Comparison of ENCODE assay signal across 20 cellular contexts in the genomic region with DNA sequence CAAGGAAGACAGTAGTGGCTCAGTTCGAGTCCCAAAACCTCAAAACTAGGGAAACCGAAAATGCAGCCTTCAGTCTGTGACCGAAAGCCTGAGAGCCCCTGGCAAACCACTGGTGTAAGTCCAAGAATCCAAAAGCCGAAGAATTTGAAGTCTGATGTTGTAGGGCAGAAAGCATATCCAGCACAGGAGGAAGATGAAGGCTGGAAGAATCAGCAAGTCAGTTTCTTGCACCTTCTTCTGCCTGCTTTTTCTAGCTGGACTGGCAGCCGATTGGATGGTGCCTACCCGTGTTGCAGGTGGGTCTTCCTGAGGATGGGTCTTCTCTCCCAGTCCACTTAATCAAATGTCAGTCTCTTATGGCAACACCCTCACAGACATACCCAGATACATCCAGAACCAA.
DNase-seq lines count a peak whose midpoint lies in the region; ATAC-seq and TF ChIP-seq lines count a peak whose summit lies in the region.
"Had no signal": no experiment of that assay in that cellular context is flagged by ENCODE, and none has a peak within 500 bp of the region (broad histone marks: within the 10 kb centered on the region; RNA-seq: fewer than 3 reads in every experiment).

No MANE protein-coding gene starts in this region.

- intact Hi-C loops in vagina (cut with DNase I): loop anchor here (10.0 kb wide), 1 partner anchor 161 kb away; no protein-coding TSS in a partner anchor

- H3K27ac Mint-ChIP-seq in H9 (no peak overlapping the region), endodermal cell (no peak overlapping the region)
- H3K27ac Mint-ChIP-seq: CD14-positive monocyte; CD4-positive, alpha-beta memory T cell; CD8-positive, alpha-beta memory T cell had no signal

- no peak overlapping the region for H3K18ac ChIP-seq in H9 (ENCODE audit: insufficient read length, low read depth, low read length)

- H4K91ac ChIP-seq in H9 (ENCODE audit: insufficient read length, low read depth, low read length): no peak overlapping the region

- no peaks in the 10 kb centered on the region for H3K27me3 ChIP-seq in H9 (ENCODE audit: insufficient read depth, low read length)
- H3K27me3 ChIP-seq in endodermal cell (ENCODE audit: control insufficient read depth, insufficient read depth, low read length, poor library complexity, severe bottlenecking): no peaks in the 10 kb centered on the region
- no peaks in the 10 kb centered on the region for H3K27me3 ChIP-seq in lung (ENCODE audit: control insufficient read depth, insufficient read depth)
- no peaks in the 10 kb centered on the region for H3K27me3 ChIP-seq in vagina
- H3K27me3 ChIP-seq: BLaER1 had no signal

- H4K20me1 ChIP-seq in H9 (ENCODE audit: control insufficient read depth, insufficient read depth, insufficient read length): no peaks in the 10 kb centered on the region
- H4K20me1 ChIP-seq: BLaER1 had no signal

- no peak overlapping the region for H2BK20ac ChIP-seq in H9 (ENCODE audit: low read depth, low read length, poor library complexity, severe bottlenecking)

- H3K79me2 ChIP-seq in H9 (ENCODE audit: insufficient read depth, low read length): no peaks in the 10 kb centered on the region

- DNase-seq in H9: peak; percentile 13
- DNase-seq in endodermal cell: peak; percentile 26
- peak; percentile 22 for DNase-seq in lung (ENCODE audit: low spot score)
- DNase-seq in vagina (ENCODE audit: extremely low spot score in 2 of 2): peak; percentile 52 to 67
- no peak for DNase-seq in stimulated activated naive CD8-positive, alpha-beta T cell treated with anti-CD3 and anti-CD28 coated beads, Interleukin-15, Interleukin-2, amounts not matched to agents 100 U/mL and 50 U/mL, for 24 hours
- DNase-seq in DMS114 treated with DMSO at 0.1 percent for 48 hours (lab: John Stamatoyannopoulos, UW; ENCODE audit: unreplicated experiment): no peak
- DNase-seq: ACHN; BE2C; C1 segment of cervical spinal cord; CD4-positive, alpha-beta memory T cell; CD4-positive, CD25-positive, alpha-beta regulatory T cell; CD8-positive, alpha-beta memory T cell; COR-L47; DMS 273 treated with DMSO at 0.1 percent for 48 hours; DMS79 treated with DMSO at 0.1 percent for 48 hours; GF-D8 had no signal

- ATAC-seq in lung (ENCODE audit: insufficient read depth, low FRiP score) (no peak), HG02938 (IDR thresholded peaks at IDR 0.05; ENCODE audit: unreplicated experiment) (no peak)
- ATAC-seq in stimulated activated naive CD8-positive, alpha-beta T cell treated with anti-CD3 and anti-CD28 coated beads, Interleukin-15, Interleukin-2, amounts not matched to agents 100 U/mL and 50 U/mL, for 24 hours: no peak

- H4K8ac ChIP-seq in H9 (replicated peaks; ENCODE audit: insufficient read length, low read depth, low read length): no peak overlapping the region

- no peak overlapping the region for H2BK120ac ChIP-seq in H9 (ENCODE audit: low read depth, low read length, poor library complexity, severe bottlenecking)

- no peaks in the 10 kb centered on the region for H3K79me1 ChIP-seq in H9 (ENCODE audit: insufficient read depth, low read depth, low read length, poor library complexity, severe bottlenecking)

- no peaks in the 10 kb centered on the region for H3K9me3 Mint-ChIP-seq in H9
- H3K9me3 Mint-ChIP-seq in endodermal cell: no peaks in the 10 kb centered on the region

- TF ChIP-seq POLR2A in vagina (IDR thresholded peaks at IDR 0.05): no peak

- H3K4me1 Mint-ChIP-seq in H9 (peaks cover 0 to 3% of the 10 kb centered on the region in 2 experiments; a peak in 2 of 4 replicates), endodermal cell (no peaks in the 10 kb centered on the region)
- H3K4me1 Mint-ChIP-seq: CD14-positive monocyte; CD4-positive, alpha-beta memory T cell; CD4-positive, CD25-positive, alpha-beta regulatory T cell; CD8-positive, alpha-beta memory T cell had no signal

- no peaks in the 10 kb centered on the region for H3K23me2 ChIP-seq in H9 (ENCODE audit: insufficient read length, low read depth, low read length, poor library complexity, severe bottlenecking)

- no peak overlapping the region for H3K23ac ChIP-seq in H9 (ENCODE audit: insufficient read length, low read depth, low read length)

- H3K14ac ChIP-seq in H9 (ENCODE audit: insufficient read depth, low read length): no peak overlapping the region

- no peak overlapping the region for H3K4me2 ChIP-seq in H9 (ENCODE audit: insufficient read depth, insufficient read length, low read length)
- H3K4me2 ChIP-seq: BLaER1 had no signal

- H3K9ac ChIP-seq in H9 (ENCODE audit: extremely low read depth, insufficient read length, low read length) (no peak overlapping the region), endodermal cell (ENCODE audit: extremely low read depth, low read length, poor library complexity, severe bottlenecking) (no peak overlapping the region)
- H3K9ac ChIP-seq: BLaER1 had no signal

- H3K56ac ChIP-seq in H9 (ENCODE audit: insufficient read length, low read depth, low read length): no peak overlapping the region

- no peak overlapping the region for H2BK15ac ChIP-seq in H9 (ENCODE audit: low read depth, low read length)

- no peak overlapping the region for H3K4me3 Mint-ChIP-seq in H9
- no peak overlapping the region for H3K4me3 Mint-ChIP-seq in endodermal cell
- H3K4me3 Mint-ChIP-seq: CD14-positive monocyte; CD4-positive, alpha-beta memory T cell; CD4-positive, CD25-positive, alpha-beta regulatory T cell; CD8-positive, alpha-beta memory T cell had no signal

- H2BK12ac ChIP-seq in H9 (ENCODE audit: insufficient read length, low read depth, low read length): no peak overlapping the region

- no peak overlapping the region for H3K4ac ChIP-seq in H9 (ENCODE audit: low read depth, low read length)

- H3K9me3 ChIP-seq in H9 (ENCODE audit: control insufficient read depth, low read depth, low read length) (no peaks in the 10 kb centered on the region), endodermal cell (ENCODE audit: control insufficient read depth, low read length) (no peaks in the 10 kb centered on the region), lung (ENCODE audit: control insufficient read depth in 2 of 2, insufficient read depth in 1 of 2, low read length in 1 of 2) (no peaks in the 10 kb centered on the region), vagina (no peaks in the 10 kb centered on the region)
- H3K9me3 ChIP-seq: BE2C had no signal

- no peak overlapping the region for H2BK5ac ChIP-seq in H9 (ENCODE audit: insufficient read length, low read length)

- H4K5ac ChIP-seq in H9 (ENCODE audit: insufficient read length, low read depth, low read length): peak overlapping the region; percentile 30

- H3K36me3 Mint-ChIP-seq in H9 (ENCODE audit: insufficient read depth in 1 of 3, low read depth in 3 of 3): peaks cover 0 to 2% (median 0%) of the 10 kb centered on the region in 3 experiments; a peak in 2 of 7 replicates
- no peaks in the 10 kb centered on the region for H3K36me3 Mint-ChIP-seq in endodermal cell (ENCODE audit: low read depth)
- H3K36me3 Mint-ChIP-seq: CD4-positive, alpha-beta memory T cell; CD4-positive, CD25-positive, alpha-beta regulatory T cell; CD8-positive, alpha-beta memory T cell had no signal

- TF ChIP-seq CTCF in H9 (conservative IDR thresholded peaks at IDR 0.05) (no peak), endodermal cell (conservative IDR thresholded peaks at IDR 0.05) (no peak), lung (IDR thresholded peaks at IDR 0.05; ENCODE audit: control extremely low read depth, extremely low read depth) (no peak), vagina (IDR thresholded peaks at IDR 0.05) (no peak)

- no peak overlapping the region for H2AK5ac ChIP-seq in H9 (ENCODE audit: insufficient read length, low read length)

- no peak overlapping the region for H2AFZ ChIP-seq in H9 (ENCODE audit: low read length)

- no CpG with 5 or more reads among the region's 6 CpGs for WGBS in H9 (ENCODE audit: extremely low coverage, insufficient read length, low lambda C conversion rate)
- 85 to 92% methylated on average over 6 of the region's 6 CpGs for WGBS in endodermal cell (ENCODE audit: insufficient coverage in 1 of 2, insufficient read length in 1 of 2), 2 experiments
- WGBS in lung, 2 donors: 75 to 79% methylated on average over 6 of the region's 6 CpGs

- H3K4me1 ChIP-seq in H9 (ENCODE audit: insufficient read depth, low read length) (no peaks in the 10 kb centered on the region; the same call in 1 of the 2 replicates), endodermal cell (ENCODE audit: control insufficient read depth, insufficient read depth, low read length) (no peaks in the 10 kb centered on the region), lung (ENCODE audit: control insufficient read depth in 2 of 2, insufficient read depth in 2 of 2, low read length in 2 of 2) (no peaks in the 10 kb centered on the region), vagina (no peaks in the 10 kb centered on the region)
- H3K4me1 ChIP-seq: BE2C, BLaER1 had no signal

- H3K36me3 ChIP-seq in endodermal cell (ENCODE audit: control insufficient read depth, insufficient read depth, low read length): no peaks in the 10 kb centered on the region
- no peaks in the 10 kb centered on the region for H3K36me3 ChIP-seq in lung (ENCODE audit: control insufficient read depth in 2 of 2, insufficient read depth in 2 of 2, low read length in 2 of 2)
- H3K36me3 ChIP-seq in vagina: no peaks in the 10 kb centered on the region
- H3K36me3 ChIP-seq: BE2C had no signal

- peaks cover 11% of the 10 kb centered on the region for H3K27me3 Mint-ChIP-seq in H9 (ENCODE audit: low read depth)
- peaks cover 2% of the 10 kb centered on the region for H3K27me3 Mint-ChIP-seq in endodermal cell (ENCODE audit: insufficient read depth)
- H3K27me3 Mint-ChIP-seq: CD8-positive, alpha-beta memory T cell had no signal

- no peak overlapping the region for H3K4me3 ChIP-seq in endodermal cell (ENCODE audit: low read length)
- no peak overlapping the region for H3K4me3 ChIP-seq in lung
- no peak overlapping the region for H3K4me3 ChIP-seq in vagina
- H3K4me3 ChIP-seq: BLaER1 had no signal

- no peak overlapping the region for H3T11ph ChIP-seq in H9 (ENCODE audit: low read length)

- H3K27ac ChIP-seq in H9 (ENCODE audit: insufficient read length, low read depth, low read length): no peak overlapping the region
- H3K27ac ChIP-seq in endodermal cell (ENCODE audit: low read depth, low read length): no peak overlapping the region
- H3K27ac ChIP-seq in lung (ENCODE audit: low read depth in 1 of 2, low read length in 1 of 2): no peak overlapping the region
- H3K27ac ChIP-seq in vagina: no peak overlapping the region
- H3K27ac ChIP-seq: 22Rv1, BLaER1 had no signal

Comparison
In these comparisons a context has a peak if more than half of its experiments do, and no peak if none do; other contexts are left out.
1. DNase-seq: peak in H9 (single experiment), endodermal cell (single experiment), lung (single experiment) and vagina (2 of 2); none in stimulated activated naive CD8-positive, alpha-beta T cell treated with anti-CD3 and anti-CD28 coated beads, Interleukin-15, Interleukin-2, amounts not matched to agents 100 U/mL and 50 U/mL, for 24 hours (single experiment) and DMS114 treated with DMSO at 0.1 percent for 48 hours (single experiment).